25 cellular contexts compared by ENCODE assay signal in the genomic region with DNA sequence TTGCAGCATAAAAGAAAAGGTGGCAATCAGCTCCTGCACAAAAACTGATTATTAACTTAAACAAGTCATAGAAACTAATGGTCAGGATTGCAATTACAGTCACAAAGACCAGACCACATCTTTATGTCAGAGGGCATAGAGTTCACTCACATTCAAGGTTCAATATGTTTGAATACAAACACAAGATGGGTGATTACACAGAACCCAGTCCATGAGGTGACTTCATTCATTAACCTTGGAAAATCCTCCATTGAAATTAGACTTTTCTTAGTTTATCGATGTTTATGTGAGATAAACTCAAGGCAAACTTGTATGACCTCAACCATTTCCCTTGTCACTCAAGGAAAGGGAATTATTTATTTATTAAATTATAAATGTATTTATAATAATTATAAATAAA.
"Had no signal": no experiment of that assay in that cellular context is flagged by ENCODE, and none has a peak within 500 bp of the region (broad histone marks: within the 10 kb centered on the region; RNA-seq: fewer than 3 reads in every experiment).

No MANE protein-coding gene starts in this region.

- DNase-seq: colonic mucosa; cortex of kidney; dermis blood vessel endothelial cell; dorsolateral prefrontal cortex; effector CD4-positive, alpha-beta T cell; effector CD8-positive, alpha-beta T cell; effector memory CD4-positive, alpha-beta T cell; effector memory CD8-positive, alpha-beta T cell; endodermal cell; erythroblast; esophagus squamous epithelium; foreskin fibroblast; foreskin keratinocyte; foreskin melanocyte; gastrocnemius medialis; glutamatergic neuron; head of caudate nucleus; heart left ventricle; heart right ventricle had no signal

- H3K9me3 Mint-ChIP-seq: endodermal cell had no signal

- ATAC-seq: effector memory CD8-positive, alpha-beta T cell; esophagus mucosa; foreskin keratinocyte; gastrocnemius medialis; gastroesophageal sphincter; heart right ventricle had no signal

- H3K27ac Mint-ChIP-seq: dendritic cell treated with granulocyte-macrophage colony-stimulating factor and Interleukin-4, amounts not matched to agents 40 ng/mL and 50 ng/mL, for 4 days; effector memory CD8-positive, alpha-beta T cell; endodermal cell had no signal

- H3K27me3 Mint-ChIP-seq: dendritic cell treated with granulocyte-macrophage colony-stimulating factor and Interleukin-4, amounts not matched to agents 40 ng/mL and 50 ng/mL, for 4 days; effector memory CD8-positive, alpha-beta T cell had no signal

- FAIRE-seq: endometrium, endothelial cell of umbilical vein, frontal cortex had no signal

- H3K4me3 Mint-ChIP-seq: dendritic cell treated with granulocyte-macrophage colony-stimulating factor and Interleukin-4, amounts not matched to agents 40 ng/mL and 50 ng/mL, for 4 days; effector memory CD8-positive, alpha-beta T cell; endodermal cell had no signal
